In genomic region chr3:189896533-189896932, GRCh38 we compare ENCODE assay signal across 18 cellular contexts.
DNase-seq lines count a peak whose midpoint lies in the region; ATAC-seq, FAIRE-seq and TF ChIP-seq lines count a peak whose summit lies in the region.
"Had no signal": no experiment of that assay in that cellular context is flagged by ENCODE, and none has a peak within 500 bp of the region (broad histone marks: within the 10 kb centered on the region; RNA-seq: fewer than 3 reads in every experiment).

No MANE protein-coding gene starts in this region.

- no peak overlapping the region for H3K9ac ChIP-seq in PC-3 (ENCODE audit: low read length)
- no peak overlapping the region for H3K9ac ChIP-seq in mammary epithelial cell (ENCODE audit: insufficient read depth, low read length)

- intact Hi-C loops in PC-3 (cut with micrococcal nuclease) (no loop called here), mammary epithelial cell (cut with micrococcal nuclease) (loop anchor here (5.0 kb wide), 1 partner anchor 629 kb away; no protein-coding TSS in a partner anchor), Right ventricle myocardium superior (cut with DNase I) (no loop called here)

- H3K9me3 ChIP-seq in A549: peaks cover 12% of the 10 kb centered on the region
- H3K9me3 ChIP-seq in PC-3 (ENCODE audit: low read length): no peaks in the 10 kb centered on the region
- no peaks in the 10 kb centered on the region for H3K9me3 ChIP-seq in mammary epithelial cell (replicated peaks; ENCODE audit: insufficient read depth, low read length)

- in situ Hi-C loops in mammary epithelial cell (cut with MboI; ENCODE audit: low sequenced_read_pairs in 2 of 2): no loop called here

- H2AFZ ChIP-seq in PC-3 (ENCODE audit: low read length) (peak overlapping the region; percentile 53; the same call in 1 of the 2 replicates), mammary epithelial cell (ENCODE audit: low read depth, low read length) (no peak overlapping the region)

- DNase-seq in A549 (ENCODE audit: low read depth in 1 of 2, low spot score in 1 of 2) (peak in 1 of 2 experiments; percentile 50), PC-3 (no peak), mammary epithelial cell (no peak), Right ventricle myocardium superior (no peak), hypothalamus (lab: John Stamatoyannopoulos, UW) (no peak)
- DNase-seq: 8988T; ACHN; C1 segment of cervical spinal cord; CD4-positive, alpha-beta memory T cell; DMS79 treated with DMSO at 0.1 percent for 48 hours; EL had no signal

- peak overlapping the region; percentile 83 to 87 for H3K27ac ChIP-seq in A549
- no peak overlapping the region for H3K27ac ChIP-seq in PC-3 (ENCODE audit: low read length)
- no peak overlapping the region for H3K27ac ChIP-seq in mammary epithelial cell (ENCODE audit: insufficient read depth, low read depth, low read length)
- H3K27ac ChIP-seq: HL-60 had no signal

- H3K4me2 ChIP-seq in A549 (peak overlapping the region; percentile 58; the same call in 2 of the 3 replicates), PC-3 (ENCODE audit: low read length) (no peak overlapping the region), mammary epithelial cell (ENCODE audit: insufficient read depth, low read depth, low read length) (no peak overlapping the region)

- BruUV-seq in PC-3 (replicated peaks; lab: Mats Ljungman, UMichigan) (no TSS peak), mammary epithelial cell (replicated peaks; lab: Mats Ljungman, UMichigan) (TSS peak; percentile 27)

- TF ChIP-seq CTCF in A549 (IDR thresholded peaks at IDR 0.05) (no peak), PC-3 (conservative IDR thresholded peaks at IDR 0.05; ENCODE audit: low read depth, low read length) (no peak), mammary epithelial cell (conservative IDR thresholded peaks at IDR 0.05 in 1 of 2, IDR thresholded peaks at IDR 0.05 in 1 of 2; ENCODE audit: extremely low read depth in 1 of 2, insufficient read depth in 1 of 2, low read depth in 1 of 2, low read length in 2 of 2) (no peak)

- POLR2A ChIA-PET in A549 (lab: Yijun Ruan, JAX) (no interaction called here), PC-3 (lab: Charles Lee; ENCODE audit: unreplicated experiment) (no interaction called here)

- no peak for FAIRE-seq in A549 (lab: Jason Lieb, UNC)
- FAIRE-seq: G401.6, GM19239 had no signal

- TF ChIP-seq EP300 in A549 (IDR thresholded peaks at IDR 0.05): no peak

- H3K27me3 ChIP-seq in PC-3 (ENCODE audit: low read length) (no peaks in the 10 kb centered on the region), mammary epithelial cell (ENCODE audit: insufficient read depth, low read length) (no peaks in the 10 kb centered on the region)

- no peak for TF ChIP-seq RAD21 in A549 (conservative IDR thresholded peaks at IDR 0.05 in 1 of 2, IDR thresholded peaks at IDR 0.05 in 1 of 2)

- H4K20me1 ChIP-seq in PC-3 (ENCODE audit: low read length): no peaks in the 10 kb centered on the region
- H4K20me1 ChIP-seq in mammary epithelial cell (ENCODE audit: insufficient read depth, low read length): no peaks in the 10 kb centered on the region

- H3K36me3 ChIP-seq in PC-3 (ENCODE audit: low read depth, low read length) (no peaks in the 10 kb centered on the region), mammary epithelial cell (ENCODE audit: insufficient read depth, low read length) (peaks cover 38% of the 10 kb centered on the region)

- no peak for TF ChIP-seq POLR2A in A549 (IDR thresholded peaks at IDR 0.05; ENCODE audit: low read length)

- dilution Hi-C loops in mammary epithelial cell (cut with HindIII; ENCODE audit: low sequenced_read_pairs): no loop called here

- 57% methylated on average over 3 of the region's 3 CpGs for WGBS in A549 (ENCODE audit: missing lambda C conversion rate)
- 95% methylated on average over 3 of the region's 3 CpGs for WGBS in mammary epithelial cell (ENCODE audit: low coverage, missing lambda C conversion rate)

- CTCF ChIA-PET in A549 (lab: Yijun Ruan, JAX) (interaction anchor here (0.6 to 1.0 kb wide), 2 partner anchors 40 to 100 kb away, joined by 3 to 4 read pairs; no protein-coding TSS in a partner anchor), PC-3 (lab: Charles Lee) (interaction anchor here (0.7 kb wide), 1 partner anchor 13 kb away, joined by 4 read pairs; no protein-coding TSS in a partner anchor), mammary epithelial cell (lab: Charles Lee; ENCODE audit: low non-redundant PET) (interaction anchor here (0.6 kb wide), 1 partner anchor 52 kb away, joined by 3 read pairs; no protein-coding TSS in a partner anchor)

- peak in 1 of 2 experiments; percentile 66; a peak in 3 of 6 replicates for ATAC-seq in A549
- no peak; the same call in 1 of the 2 replicates for ATAC-seq in PC-3
- peak; percentile 49 for ATAC-seq in esophagus mucosa
- no peak for ATAC-seq in Right ventricle myocardium superior (ENCODE audit: poor library complexity)
- no peak for ATAC-seq in HG03460 (IDR thresholded peaks at IDR 0.05; ENCODE audit: unreplicated experiment)
- ATAC-seq in GM19397 (IDR thresholded peaks at IDR 0.05; ENCODE audit: unreplicated experiment): no peak
- ATAC-seq: HCT116 had no signal

- peaks cover 23% of the 10 kb centered on the region for H3K4me1 ChIP-seq in A549
- peaks cover 6% of the 10 kb centered on the region; the same call in 1 of the 2 replicates for H3K4me1 ChIP-seq in PC-3 (ENCODE audit: insufficient read depth, low read length)
- H3K4me1 ChIP-seq in mammary epithelial cell (ENCODE audit: insufficient read depth, low read length): peaks cover 15% of the 10 kb centered on the region

- no peaks in the 10 kb centered on the region for H3F3A ChIP-seq in PC-3 (ENCODE audit: low read length, unreplicated experiment)

- H3K9me2 ChIP-seq in PC-3 (replicated peaks; ENCODE audit: low read length): no peaks in the 10 kb centered on the region

- H3K4me3 ChIP-seq in A549 (no peak overlapping the region), PC-3 (ENCODE audit: low read length) (no peak overlapping the region), mammary epithelial cell (replicated peaks in 1 of 3; ENCODE audit: insufficient read depth in 1 of 3, low read depth in 2 of 3, low read length in 3 of 3) (no peak overlapping the region)

- no peaks in the 10 kb centered on the region for H3K79me2 ChIP-seq in PC-3 (ENCODE audit: low read length)
- H3K79me2 ChIP-seq in mammary epithelial cell (ENCODE audit: insufficient read depth, low read length): no peaks in the 10 kb centered on the region

TF ChIP-seq in A549, 52 proteins besides CTCF, POLR2A, EP300 and RAD21:
- TF ChIP-seq ATOH8 (CRISPR knock-in tag; IDR thresholded peaks at IDR 0.05; ENCODE audit: low read depth) (no peak), HDAC2 (IDR thresholded peaks at IDR 0.05) (no peak), USF2 (IDR thresholded peaks at IDR 0.05) (no peak), E2F6 (IDR thresholded peaks at IDR 0.05; ENCODE audit: borderline replicate concordance, low read depth) (no peak), MYC (IDR thresholded peaks at IDR 0.05; ENCODE audit: borderline replicate concordance, low read length) (no peak), HOXA7 (CRISPR knock-in tag; IDR thresholded peaks at IDR 0.05) (no peak), CBX8 (IDR thresholded peaks at IDR 0.05) (no peak), CHD4 (IDR thresholded peaks at IDR 0.05; ENCODE audit: borderline replicate concordance) (no peak), CBX2 (IDR thresholded peaks at IDR 0.05; ENCODE audit: borderline replicate concordance, low read depth) (no peak)
- TF ChIP-seq, protein P1, sequence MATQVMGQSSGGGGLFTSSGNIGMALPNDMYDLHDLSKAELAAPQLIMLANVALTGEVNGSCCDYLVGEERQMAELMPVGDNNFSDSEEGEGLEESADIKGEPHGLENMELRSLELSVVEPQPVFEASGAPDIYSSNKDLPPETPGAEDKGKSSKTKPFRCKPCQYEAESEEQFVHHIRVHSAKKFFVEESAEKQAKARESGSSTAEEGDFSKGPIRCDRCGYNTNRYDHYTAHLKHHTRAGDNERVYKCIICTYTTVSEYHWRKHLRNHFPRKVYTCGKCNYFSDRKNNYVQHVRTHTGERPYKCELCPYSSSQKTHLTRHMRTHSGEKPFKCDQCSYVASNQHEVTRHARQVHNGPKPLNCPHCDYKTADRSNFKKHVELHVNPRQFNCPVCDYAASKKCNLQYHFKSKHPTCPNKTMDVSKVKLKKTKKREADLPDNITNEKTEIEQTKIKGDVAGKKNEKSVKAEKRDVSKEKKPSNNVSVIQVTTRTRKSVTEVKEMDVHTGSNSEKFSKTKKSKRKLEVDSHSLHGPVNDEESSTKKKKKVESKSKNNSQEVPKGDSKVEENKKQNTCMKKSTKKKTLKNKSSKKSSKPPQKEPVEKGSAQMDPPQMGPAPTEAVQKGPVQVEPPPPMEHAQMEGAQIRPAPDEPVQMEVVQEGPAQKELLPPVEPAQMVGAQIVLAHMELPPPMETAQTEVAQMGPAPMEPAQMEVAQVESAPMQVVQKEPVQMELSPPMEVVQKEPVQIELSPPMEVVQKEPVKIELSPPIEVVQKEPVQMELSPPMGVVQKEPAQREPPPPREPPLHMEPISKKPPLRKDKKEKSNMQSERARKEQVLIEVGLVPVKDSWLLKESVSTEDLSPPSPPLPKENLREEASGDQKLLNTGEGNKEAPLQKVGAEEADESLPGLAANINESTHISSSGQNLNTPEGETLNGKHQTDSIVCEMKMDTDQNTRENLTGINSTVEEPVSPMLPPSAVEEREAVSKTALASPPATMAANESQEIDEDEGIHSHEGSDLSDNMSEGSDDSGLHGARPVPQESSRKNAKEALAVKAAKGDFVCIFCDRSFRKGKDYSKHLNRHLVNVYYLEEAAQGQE (IDR thresholded peaks at IDR 0.05): no peak

Comparison
In these comparisons a context has a peak if more than half of its experiments do, and no peak if none do; other contexts are left out.
1. H3K27ac ChIP-seq: peak in A549 (2 of 2); none in PC-3 (single experiment) and mammary epithelial cell (single experiment).